8 cellular contexts compared by ENCODE assay signal in genomic region chrX:85243761-85244410, GRCh38. TPM values are rescaled to one million over a fixed set of nuclear protein-coding genes. Genes with fewer than 3 reads are reported as not detected.
DNase-seq lines count a peak whose midpoint lies in the region; ATAC-seq, FAIRE-seq and TF ChIP-seq lines count a peak whose summit lies in the region.

Gene SATL1 (minus strand): TSS chrX:85243779. CDS start chrX:85108968, 134,811 bp downstream.
Gene ZNF711 (plus strand): TSS chrX:85243991. CDS start chrX:85247573, 3,582 bp downstream.

- H3K4me3 ChIP-seq in ACC112 (ENCODE audit: low read depth, low read length) = peak within 1 kb of the TSS; percentile 40
- peak within 1 kb of the TSS; percentile 78 for H3K4me3 ChIP-seq in right cardiac atrium (ENCODE audit: low read length)
- H3K4me3 ChIP-seq in parathyroid adenoma (ENCODE audit: low read depth, low read length) = peak within 1 kb of the TSS; percentile 59

- peak; percentile 56 for ATAC-seq in GM18505 (IDR thresholded peaks at IDR 0.05; ENCODE audit: unreplicated experiment)
- peak; percentile 37 for ATAC-seq in HG03196 (IDR thresholded peaks at IDR 0.05; ENCODE audit: unreplicated experiment)
- peak; percentile 91 to 92 for ATAC-seq in right cardiac atrium

- H3K36me3 ChIP-seq in ACC112 (ENCODE audit: insufficient read depth, low read length) = no peaks in the 10 kb centered on the region
- no peaks in the 10 kb centered on the region for H3K36me3 ChIP-seq in parathyroid adenoma (ENCODE audit: control insufficient read depth, insufficient read depth, low read length)

- intact Hi-C loops in right cardiac atrium (cut with DNase I) = no loop called here

- H3K9ac ChIP-seq in parathyroid adenoma = no peak within 1 kb of the TSS

- DNase-seq in NCI-H748 treated with DMSO at 0.1 percent for 48 hours (lab: John Stamatoyannopoulos, UW) (peak; percentile 92), anterior cingulate cortex (lab: John Stamatoyannopoulos, UW) (peak in 56 of 58 donors; percentile 1 to 70 (median 38)), right cardiac atrium (peak; percentile 55 to 76 (median 73)), GM19239 (ENCODE audit: insufficient read length, low spot score) (no peak)

- WGBS in right cardiac atrium = under 1% methylated on average over 63 of the region's 65 CpGs

- H3K4me2 ChIP-seq in parathyroid adenoma (ENCODE audit: low read length) = peak within 1 kb of the TSS; percentile 73

- no peak for TF ChIP-seq CTCF in parathyroid adenoma (IDR thresholded peaks at IDR 0.05)

- H3K27ac ChIP-seq in ACC112 (ENCODE audit: low read depth, low read length) = no peak within 1 kb of the TSS
- H3K27ac ChIP-seq in right cardiac atrium (ENCODE audit: low read length) = peak within 1 kb of the TSS; percentile 9
- peak within 1 kb of the TSS; percentile 53 for H3K27ac ChIP-seq in parathyroid adenoma

- H3K4me1 ChIP-seq in ACC112 (ENCODE audit: control insufficient read depth, insufficient read depth, low read length, unreplicated experiment) (no peaks in the 10 kb centered on the region), right cardiac atrium (ENCODE audit: control insufficient read depth, insufficient read depth, low read length) (no peaks in the 10 kb centered on the region), parathyroid adenoma (no peaks in the 10 kb centered on the region)

- H3K9me3 ChIP-seq in right cardiac atrium (ENCODE audit: control insufficient read depth, low read length) (no peaks in the 10 kb centered on the region), parathyroid adenoma (ENCODE audit: control insufficient read depth, low read length) (no peaks in the 10 kb centered on the region)

- TF ChIP-seq POLR2A in GM18505 (IDR thresholded peaks at IDR 0.05; ENCODE audit: borderline replicate concordance, extremely low read depth, insufficient read depth, insufficient read length) = no peak

- H3K79me2 ChIP-seq in ACC112 (ENCODE audit: control insufficient read depth, insufficient read depth, low read length, unreplicated experiment) (no peaks in the 10 kb centered on the region), parathyroid adenoma (no peaks in the 10 kb centered on the region)

- FAIRE-seq in GM19239 (lab: Jason Lieb, UNC) = no peak

- peaks cover 27% of the 10 kb centered on the region for H3K27me3 ChIP-seq in ACC112 (ENCODE audit: insufficient read depth, low read length)
- no peaks in the 10 kb centered on the region for H3K27me3 ChIP-seq in right cardiac atrium (ENCODE audit: control insufficient read depth, insufficient read depth)
- no peaks in the 10 kb centered on the region for H3K27me3 ChIP-seq in parathyroid adenoma (ENCODE audit: control insufficient read depth, insufficient read depth, low read length)

- H2AFZ ChIP-seq in ACC112 (ENCODE audit: low read length, unreplicated experiment) (no peak within 1 kb of the TSS), parathyroid adenoma (peak within 1 kb of the TSS; percentile 82)

RNA-seq across cellular contexts. Expression of gene SATL1, which starts in this region (rescaled TPM):
- total RNA-seq in right cardiac atrium = under 1 TPM in 3 of 4 donors, not detected in 1; 0.09 to 0.18 (median 0.14) TPM
- 0.14 TPM for polyA plus RNA-seq in right cardiac atrium

RNA-seq across cellular contexts. Expression of gene ZNF711, which starts in this region (rescaled TPM):
- 10 to 100 TPM in 1 of 4 donors, 1 to 10 TPM in 3; 6.4 to 10.1 (median 7.5) TPM for total RNA-seq in right cardiac atrium
- polyA plus RNA-seq in right cardiac atrium = 3.6 TPM

Comparison
In these comparisons a context has a peak if more than half of its experiments do, and no peak if none do; other contexts are left out.
1. ATAC-seq: peak in every context shown above with its lines; median percentile 92 in right cardiac atrium; 56 in GM18505; 37 in HG03196.